In genomic region chr10:112441520-112441919, GRCh38 we compare ENCODE assay signal across 24 cellular contexts. TPM values are rescaled to one million over a fixed set of nuclear protein-coding genes. Genes with fewer than 3 reads are reported as not detected.
DNase-seq lines count a peak whose midpoint lies in the region; ATAC-seq and TF ChIP-seq lines count a peak whose summit lies in the region.
"Had no signal": no experiment of that assay in that cellular context is flagged by ENCODE, and none has a peak within 500 bp of the region (broad histone marks: within the 10 kb centered on the region; RNA-seq: fewer than 3 reads in every experiment).

No MANE protein-coding gene starts in this region.

- H3K4me3 Mint-ChIP-seq in activated CD4-positive, alpha-beta T cell treated with anti-CD3 and anti-CD28 coated beads, Interleukin-2, amount 10 ng/mL, durations not matched to agents 24 days and 14 days, result no peak overlapping the region
- no peak overlapping the region for H3K4me3 Mint-ChIP-seq in stimulated activated naive CD8-positive, alpha-beta T cell treated with anti-CD3 and anti-CD28 coated beads, Interleukin-15, amount 100 ng/mL, for 72 hours
- H3K4me3 Mint-ChIP-seq: CD4-positive, alpha-beta T cell had no signal

- ATAC-seq in activated naive CD4-positive, alpha-beta T cell treated with anti-CD3 and anti-CD28 coated beads, Interleukin-2, amount 50 U/mL, for 72 hours, result no peak
- ATAC-seq in mucosa of descending colon (peak; percentile 31), GM19463 (IDR thresholded peaks at IDR 0.05; ENCODE audit: unreplicated experiment) (no peak)
- ATAC-seq in stimulated activated naive CD8-positive, alpha-beta T cell treated with anti-CD3 and anti-CD28 coated beads, Interleukin-15, amount 100 ng/mL, for 72 hours, result no peak
- ATAC-seq: HCT116 had no signal

- peaks cover 21% of the 10 kb centered on the region for H3K4me1 Mint-ChIP-seq in activated CD4-positive, alpha-beta T cell treated with anti-CD3 and anti-CD28 coated beads, Interleukin-2, amount 10 ng/mL, durations not matched to agents 24 days and 14 days
- H3K4me1 Mint-ChIP-seq in stimulated activated naive CD8-positive, alpha-beta T cell treated with anti-CD3 and anti-CD28 coated beads, Interleukin-15, amount 100 ng/mL, for 72 hours, result peaks cover 33% of the 10 kb centered on the region

- no peaks in the 10 kb centered on the region for H3K9me3 ChIP-seq in mucosa of descending colon
- H3K9me3 ChIP-seq: MG63, Peyer's patch had no signal

- H3K27ac Mint-ChIP-seq in activated CD4-positive, alpha-beta T cell treated with anti-CD3 and anti-CD28 coated beads, Interleukin-2, amount 10 ng/mL, durations not matched to agents 24 days and 14 days, result peak overlapping the region; percentile 43
- peak overlapping the region; percentile 45 to 74 for H3K27ac Mint-ChIP-seq in activated naive CD4-positive, alpha-beta T cell treated with anti-CD3 and anti-CD28 coated beads, Interleukin-2, amount 50 U/mL, for 72 hours
- peak overlapping the region; percentile 56 to 63 for H3K27ac Mint-ChIP-seq in stimulated activated naive CD8-positive, alpha-beta T cell treated with anti-CD3 and anti-CD28 coated beads, Interleukin-15, amount 100 ng/mL, for 72 hours
- H3K27ac Mint-ChIP-seq: CD4-positive, alpha-beta T cell; IgD-negative memory B cell had no signal

- no peak for DNase-seq in activated CD4-positive, alpha-beta T cell treated with anti-CD3 and anti-CD28 coated beads, Interleukin-2, amount 10 ng/mL, durations not matched to agents 24 days and 14 days
- no peak for DNase-seq in activated CD4-positive, alpha-beta T cell treated with anti-CD3 and anti-CD28 coated beads for 48 hours
- no peak for DNase-seq in activated naive CD4-positive, alpha-beta T cell treated with anti-CD3 and anti-CD28 coated beads, Interleukin-2, amount 50 U/mL, for 72 hours (ENCODE audit: low spot score in 2 of 2)
- no peak for DNase-seq in activated naive CD4-positive, alpha-beta T cell treated with anti-CD3 and anti-CD28 coated beads, Interleukin-2, amount 50 U/mL, for 16 hours
- DNase-seq in mucosa of descending colon (no peak), GM10266 (ENCODE audit: extremely low spot score) (no peak)
- no peak for DNase-seq in stimulated activated naive CD8-positive, alpha-beta T cell treated with anti-CD3 and anti-CD28 coated beads, Interleukin-15, amount 100 ng/mL, for 72 hours
- DNase-seq: CD4-positive, alpha-beta T cell; DMS153; GF-D8; GOT3; Karpas-422; MG63; NCI-H1092 treated with DMSO at 0.1 percent for 48 hours; NCI-H146; NCI-H2029 treated with DMSO at 0.1 percent for 48 hours; NCI-H2171; NCI-H446 treated with DMSO at 0.1 percent for 48 hours; NCI-H69; NK-92 treated with Interleukin-12 subunit alpha and Interleukin-12 subunit beta, amount 100 ng/mL, for 24 hours; Peyer's patch had no signal

- no peak overlapping the region for H3K4me3 ChIP-seq in mucosa of descending colon
- H3K4me3 ChIP-seq: MG63, Peyer's patch had no signal

- H3K9me3 Mint-ChIP-seq in activated CD4-positive, alpha-beta T cell treated with anti-CD3 and anti-CD28 coated beads, Interleukin-2, amount 10 ng/mL, durations not matched to agents 24 days and 14 days, result no peaks in the 10 kb centered on the region
- H3K9me3 Mint-ChIP-seq in activated naive CD4-positive, alpha-beta T cell treated with anti-CD3 and anti-CD28 coated beads, Interleukin-2, amount 50 U/mL, for 72 hours, result no peaks in the 10 kb centered on the region
- no peaks in the 10 kb centered on the region for H3K9me3 Mint-ChIP-seq in stimulated activated naive CD8-positive, alpha-beta T cell treated with anti-CD3 and anti-CD28 coated beads, Interleukin-15, amount 100 ng/mL, for 72 hours
- H3K9me3 Mint-ChIP-seq: CD4-positive, alpha-beta T cell; IgD-negative memory B cell had no signal

- H3K36me3 ChIP-seq in mucosa of descending colon (ENCODE audit: low read depth), result peaks cover 6% of the 10 kb centered on the region

- H3K36me3 Mint-ChIP-seq in activated CD4-positive, alpha-beta T cell treated with anti-CD3 and anti-CD28 coated beads, Interleukin-2, amount 10 ng/mL, durations not matched to agents 24 days and 14 days (ENCODE audit: low read depth), result peaks cover 52% of the 10 kb centered on the region
- H3K36me3 Mint-ChIP-seq in activated naive CD4-positive, alpha-beta T cell treated with anti-CD3 and anti-CD28 coated beads, Interleukin-2, amount 50 U/mL, for 72 hours, result peaks cover 14 to 17% of the 10 kb centered on the region in 2 donors
- H3K36me3 Mint-ChIP-seq: IgD-negative memory B cell had no signal

- intact Hi-C loops in activated CD4-positive, alpha-beta T cell treated with anti-CD3 and anti-CD28 coated beads, Interleukin-2, amount 10 ng/mL, durations not matched to agents 24 days and 14 days (cut with micrococcal nuclease), result no loop called here
- intact Hi-C loops in mucosa of descending colon (cut with DNase I, micrococcal nuclease), result no loop called here

- no peak for TF ChIP-seq CTCF in mucosa of descending colon (IDR thresholded peaks at IDR 0.05)
- no peak for TF ChIP-seq CTCF in GM10266 (IDR thresholded peaks at IDR 0.05; ENCODE audit: control insufficient read depth, insufficient read depth, low read depth, missing control alignments)

- H3K4me1 ChIP-seq in mucosa of descending colon (ENCODE audit: low read depth), result no peaks in the 10 kb centered on the region

- no peaks in the 10 kb centered on the region for H3K27me3 Mint-ChIP-seq in activated CD4-positive, alpha-beta T cell treated with anti-CD3 and anti-CD28 coated beads, Interleukin-2, amount 10 ng/mL, durations not matched to agents 24 days and 14 days
- no peaks in the 10 kb centered on the region for H3K27me3 Mint-ChIP-seq in stimulated activated naive CD8-positive, alpha-beta T cell treated with anti-CD3 and anti-CD28 coated beads, Interleukin-15, amount 100 ng/mL, for 72 hours
- H3K27me3 Mint-ChIP-seq: CD4-positive, alpha-beta T cell; IgD-negative memory B cell had no signal

RNA-seq across cellular contexts. Expression of gene ZDHHC6, which starts 5.2 kb away (rescaled TPM):
- 45.5 and 47.7 TPM in 2 replicates for total RNA-seq in activated CD4-positive, alpha-beta T cell treated with anti-CD3 and anti-CD28 coated beads, Interleukin-2, amount 10 ng/mL, durations not matched to agents 24 days and 14 days
- 10 to 100 TPM; 47.8 to 54.5 TPM for total RNA-seq in activated naive CD4-positive, alpha-beta T cell treated with anti-CD3 and anti-CD28 coated beads, Interleukin-2, amount 50 U/mL, for 72 hours
- 10 to 100 TPM; 33.4 to 43.6 (median 42.7) TPM for total RNA-seq in mucosa of descending colon

RNA-seq across cellular contexts. Expression of gene VTI1A, which starts 5.5 kb away (rescaled TPM):
- 35.2 and 38.4 TPM in 2 replicates for total RNA-seq in activated CD4-positive, alpha-beta T cell treated with anti-CD3 and anti-CD28 coated beads, Interleukin-2, amount 10 ng/mL, durations not matched to agents 24 days and 14 days
- total RNA-seq in activated naive CD4-positive, alpha-beta T cell treated with anti-CD3 and anti-CD28 coated beads, Interleukin-2, amount 50 U/mL, for 72 hours, result 10 to 100 TPM; 39.7 to 40.8 TPM
- total RNA-seq in mucosa of descending colon, result 10 to 100 TPM; 36.2 to 55.9 (median 44.4) TPM
